8 cellular contexts compared by ENCODE assay signal in the genomic region with DNA sequence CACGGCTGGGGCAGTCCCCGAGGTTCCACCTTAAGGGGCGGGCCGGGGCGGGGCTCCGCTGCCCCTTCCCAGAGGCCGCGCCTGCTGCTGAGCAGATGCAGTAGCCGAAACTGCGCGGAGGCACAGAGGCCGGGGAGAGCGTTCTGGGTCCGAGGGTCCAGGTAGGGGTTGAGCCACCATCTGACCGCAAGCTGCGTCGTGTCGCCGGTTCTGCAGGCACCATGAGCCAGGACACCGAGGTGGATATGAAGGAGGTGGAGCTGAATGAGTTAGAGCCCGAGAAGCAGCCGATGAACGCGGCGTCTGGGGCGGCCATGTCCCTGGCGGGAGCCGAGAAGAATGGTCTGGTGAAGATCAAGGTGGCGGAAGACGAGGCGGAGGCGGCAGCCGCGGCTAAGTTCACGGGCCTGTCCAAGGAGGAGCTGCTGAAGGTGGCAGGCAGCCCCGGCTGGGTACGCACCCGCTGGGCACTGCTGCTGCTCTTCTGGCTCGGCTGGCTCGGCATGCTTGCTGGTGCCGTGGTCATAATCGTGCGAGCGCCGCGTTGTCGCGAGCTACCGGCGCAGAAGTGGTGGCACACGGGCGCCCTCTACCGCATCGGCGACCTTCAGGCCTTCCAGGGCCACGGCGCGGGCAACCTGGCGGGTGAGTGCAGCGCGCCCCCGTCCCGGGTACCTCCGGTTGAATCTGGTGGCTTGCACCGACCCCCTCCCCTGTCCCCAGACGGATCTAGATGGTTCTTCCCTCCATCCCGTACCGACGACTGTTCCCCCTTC. TPM values are rescaled to one million over a fixed set of nuclear protein-coding genes. Genes with fewer than 3 reads are reported as not detected.
DNase-seq lines count a peak whose midpoint lies in the region; ATAC-seq and TF ChIP-seq lines count a peak whose summit lies in the region.

A gene (plus strand): TSS at position 94 of the 776 bp plus-strand sequence. CDS start 128 bp downstream, at position 222.

- H3K4me1 ChIP-seq in BE2C, result 0 out of 2 replicates have a peak, but pooled peaks cover 3% of the 10 kb centered on the region
- peaks cover 39 to 54% of the 10 kb centered on the region in 2 donors for H3K4me1 ChIP-seq in left lung

- H3K27ac ChIP-seq in coronary artery (peak within 1 kb of the TSS; percentile 97 to 99), left lung (peak within 1 kb of the TSS; percentile 99)

- H3K36me3 ChIP-seq in BE2C, result peaks cover 54% of the 10 kb centered on the region
- H3K36me3 ChIP-seq in left lung, result peaks cover 0 to 42% of the 10 kb centered on the region in 2 donors

- peak; percentile 39 for TF ChIP-seq CTCF in BE2C (IDR thresholded peaks at IDR 0.05; ENCODE audit: low read depth, low read length)
- TF ChIP-seq CTCF in coronary artery (IDR thresholded peaks at IDR 0.05), result peak; percentile 51
- TF ChIP-seq CTCF in left lung (IDR thresholded peaks at IDR 0.05), result peak; percentile 46 to 64

- H3K9me3 ChIP-seq in BE2C, result no peaks in the 10 kb centered on the region
- no peaks in the 10 kb centered on the region for H3K9me3 ChIP-seq in left lung

- DNase-seq in BE2C (peak; percentile 83), NCI-H460 (ENCODE audit: extremely low read depth, low read depth) (peak; percentile 76), coronary artery (ENCODE audit: low spot score) (no peak), left lung (peak; percentile 92 to 97)
- peak; percentile 95 for DNase-seq in activated CD4-positive, alpha-beta T cell treated with anti-CD3 and anti-CD28 coated beads, Interleukin-2, amount 10 ng/mL, durations not matched to agents 24 days and 14 days
- DNase-seq in stimulated activated CD4-positive, alpha-beta T cell treated with anti-CD3 and anti-CD28 coated beads, Interleukin-4, amount 100 ng/mL, for 1 hour, result peak; percentile 85

- peak; percentile 74 for ATAC-seq in GM19023 (IDR thresholded peaks at IDR 0.05; ENCODE audit: unreplicated experiment)
- ATAC-seq in HG03196 (IDR thresholded peaks at IDR 0.05; ENCODE audit: unreplicated experiment), result peak; percentile 72
- ATAC-seq in left lung, result peak; percentile 91

- peak within 1 kb of the TSS; percentile 100 for H3K4me3 Mint-ChIP-seq in activated CD4-positive, alpha-beta T cell treated with anti-CD3 and anti-CD28 coated beads, Interleukin-2, amount 10 ng/mL, durations not matched to agents 24 days and 14 days

- peaks cover 68% of the 10 kb centered on the region for H3K36me3 Mint-ChIP-seq in activated CD4-positive, alpha-beta T cell treated with anti-CD3 and anti-CD28 coated beads, Interleukin-2, amount 10 ng/mL, durations not matched to agents 24 days and 14 days (ENCODE audit: low read depth)

- H3K27me3 Mint-ChIP-seq in activated CD4-positive, alpha-beta T cell treated with anti-CD3 and anti-CD28 coated beads, Interleukin-2, amount 10 ng/mL, durations not matched to agents 24 days and 14 days, result peaks cover 1% of the 10 kb centered on the region

- H3K4me1 Mint-ChIP-seq in activated CD4-positive, alpha-beta T cell treated with anti-CD3 and anti-CD28 coated beads, Interleukin-2, amount 10 ng/mL, durations not matched to agents 24 days and 14 days, result peaks cover 53% of the 10 kb centered on the region

- intact Hi-C loops in activated CD4-positive, alpha-beta T cell treated with anti-CD3 and anti-CD28 coated beads, Interleukin-2, amount 10 ng/mL, durations not matched to agents 24 days and 14 days (cut with micrococcal nuclease), result loop anchor here (1.0 to 10.0 kb wide), 15 partner anchors 25 to 1304 kb away; a partner anchor contains a TSS
- intact Hi-C loops in left lung (cut with DNase I), result no loop called here

- H3K4me3 ChIP-seq in BE2C (ENCODE audit: low read depth, low read length) (peak within 1 kb of the TSS; percentile 83), coronary artery (peak within 1 kb of the TSS; percentile 91), left lung (peak within 1 kb of the TSS; percentile 86 to 92)

- H3K27ac Mint-ChIP-seq in activated CD4-positive, alpha-beta T cell treated with anti-CD3 and anti-CD28 coated beads, Interleukin-2, amount 10 ng/mL, durations not matched to agents 24 days and 14 days, result peak within 1 kb of the TSS; percentile 100

- H3K27me3 ChIP-seq in BE2C (no peaks in the 10 kb centered on the region), left lung (no peaks in the 10 kb centered on the region)

- no peaks in the 10 kb centered on the region for H3K9me3 Mint-ChIP-seq in activated CD4-positive, alpha-beta T cell treated with anti-CD3 and anti-CD28 coated beads, Interleukin-2, amount 10 ng/mL, durations not matched to agents 24 days and 14 days

RNA-seq across cellular contexts. Expression of the gene that starts here (rescaled TPM):
- 878 TPM for polyA plus RNA-seq in BE2C (2012; ENCODE audit: insufficient read depth, insufficient read length, low read depth)
- total RNA-seq in NCI-H460 (2014; rRNA removed; shearing (Covaris generic)), result 449 and 464 TPM in 2 replicates
- polyA plus RNA-seq in NCI-H460 (2014; cell fraction: nucleus; rRNA removed), result 650 and 661 TPM in 2 replicates
- 364 and 379 TPM in 2 replicates for total RNA-seq in activated CD4-positive, alpha-beta T cell treated with anti-CD3 and anti-CD28 coated beads, Interleukin-2, amount 10 ng/mL, durations not matched to agents 24 days and 14 days
- total RNA-seq in left lung, result 100 to 1,000 TPM; 131 to 228 TPM
